Comparison of ENCODE assay signal across 18 cellular contexts in genomic region chr2:74438248-74438647, GRCh38. TPM values are rescaled to one million over a fixed set of nuclear protein-coding genes. Genes with fewer than 3 reads are reported as not detected.
A peak's percentile ranks its signal among the peaks of the same experiment; 100 is the strongest.
DNase-seq lines count a peak whose midpoint lies in the region; ATAC-seq and TF ChIP-seq lines count a peak whose summit lies in the region.
"Had no signal": no experiment of that assay in that cellular context is flagged by ENCODE, and none has a peak within 500 bp of the region (broad histone marks: within the 10 kb centered on the region; RNA-seq: fewer than 3 reads in every experiment).

No MANE protein-coding gene starts in this region.

- peaks cover 21% of the 10 kb centered on the region for H3K9me1 ChIP-seq in IMR-90 (ENCODE audit: insufficient read depth, low read length)

- ATAC-seq in IMR-90 (ENCODE audit: low read depth) (no peak), HG03520 (IDR thresholded peaks at IDR 0.05; ENCODE audit: unreplicated experiment) (no peak), GM18519 (IDR thresholded peaks at IDR 0.05; ENCODE audit: low FRiP score, unreplicated experiment) (no peak)

- peaks cover 23 to 50% of the 10 kb centered on the region in 2 experiments for H3K79me1 ChIP-seq in IMR-90 (ENCODE audit: low read depth in 1 of 2, low read length in 2 of 2)
- H3K79me1 ChIP-seq in trophoblast cell (ENCODE audit: low read length): peaks cover 26% of the 10 kb centered on the region

- H3K18ac ChIP-seq in IMR-90 (ENCODE audit: low read depth, low read length): no peak overlapping the region
- no peak overlapping the region for H3K18ac ChIP-seq in trophoblast cell (ENCODE audit: low read length)

- DNase-seq in IMR-90 (no peak), endothelial cell (ENCODE audit: low spot score) (no peak), trophoblast cell (no peak), NCI-H1092 (lab: John Stamatoyannopoulos, UW) (no peak)
- DNase-seq in activated effector memory CD4-positive, alpha-beta T cell treated with Interleukin-2 at 50 U/mL for 16 hours: no peak
- DNase-seq: activated CD8-positive, alpha-beta memory T cell treated with anti-CD3 and anti-CD28 coated beads, Interleukin-2, amount 50 U/mL, for 4 hours; COR-L47; foreskin melanocyte; KG1; naive B cell; NCI-H1092 treated with DMSO at 0.1 percent for 48 hours; NCI-H2107; NCI-H69; PC-9 had no signal

- H3K9ac ChIP-seq in BLaER1 treated with 17β-estradiol and CSF1 and Interleukin-3, amounts not matched to agents 10 nM and 100 nM: no peak overlapping the region
- H3K9ac ChIP-seq in IMR-90 (ENCODE audit: low read depth, low read length): no peak overlapping the region
- H3K9ac ChIP-seq in trophoblast cell (ENCODE audit: low read length): no peak overlapping the region

- peak overlapping the region; percentile 94 for H3K4me3 Mint-ChIP-seq in endothelial cell (ENCODE audit: unreplicated experiment)

- H2BK12ac ChIP-seq in trophoblast cell (ENCODE audit: low read length): no peak overlapping the region

- H4K8ac ChIP-seq in IMR-90 (ENCODE audit: low read depth in 2 of 2, low read length in 2 of 2): no peak overlapping the region
- no peak overlapping the region for H4K8ac ChIP-seq in trophoblast cell (ENCODE audit: low read depth, low read length)

- no peaks in the 10 kb centered on the region for H4K20me1 ChIP-seq in BLaER1 treated with 17β-estradiol and CSF1 and Interleukin-3, amounts not matched to agents 10 nM and 100 nM
- H4K20me1 ChIP-seq in IMR-90 (ENCODE audit: insufficient read depth, low read length): 0 out of 2 replicates have a peak, but pooled peaks cover 3% of the 10 kb centered on the region

- no peak overlapping the region for H2BK5ac ChIP-seq in IMR-90 (ENCODE audit: low read depth, low read length, poor library complexity, severe bottlenecking)
- H2BK5ac ChIP-seq in trophoblast cell (ENCODE audit: low read depth, low read length, poor library complexity): no peak overlapping the region

- 0 out of 20 replicates have a peak overlapping the region, but pooled peaks of 1 of the 10 experiments have one; percentile 3 for H3K4me3 ChIP-seq in BLaER1 treated with 17β-estradiol and CSF1 and Interleukin-3, amounts not matched to agents 10 nM and 100 nM
- H3K4me3 ChIP-seq in IMR-90 (ENCODE audit: insufficient read depth, low read depth, low read length) (no peak overlapping the region), trophoblast cell (ENCODE audit: low read depth, low read length) (no peak overlapping the region)
- H3K4me3 ChIP-seq: PC-9 had no signal

- dilution Hi-C loops in IMR-90 (cut with HindIII; ENCODE audit: low sequenced_read_pairs, unreplicated experiment): no loop called here

- in situ Hi-C loops in IMR-90 (cut with MboI; ENCODE audit: low sequenced_read_pairs): no loop called here

- POLR2A ChIA-PET in IMR-90 (lab: Charles Lee; ENCODE audit: unreplicated experiment): no interaction called here

- intact Hi-C loops in IMR-90 (cut with micrococcal nuclease): no loop called here

- no peak for TF ChIP-seq RAD21 in IMR-90 (IDR thresholded peaks at IDR 0.05; ENCODE audit: low read length)

- no peak overlapping the region; the same call in 1 of the 2 replicates for H2BK20ac ChIP-seq in IMR-90 (ENCODE audit: low read depth, low read length)

- H3K23ac ChIP-seq in IMR-90 (ENCODE audit: low read depth, low read length) (peak overlapping the region; percentile 35; the same call in 1 of the 2 replicates), trophoblast cell (ENCODE audit: low read length) (no peak overlapping the region)

- no peaks in the 10 kb centered on the region for H3K9me3 Mint-ChIP-seq in endothelial cell (ENCODE audit: unreplicated experiment)
- H3K9me3 Mint-ChIP-seq: naive B cell had no signal

- peak overlapping the region; percentile 89 to 100 (median 99) for H3K4me2 ChIP-seq in BLaER1 treated with 17β-estradiol and CSF1 and Interleukin-3, amounts not matched to agents 10 nM and 100 nM
- H3K4me2 ChIP-seq in IMR-90 (ENCODE audit: low read depth, low read length) (no peak overlapping the region), trophoblast cell (ENCODE audit: low read length) (peak overlapping the region; percentile 14)
- H3K4me2 ChIP-seq: PC-9 had no signal

- peak overlapping the region; percentile 74 for H3K27ac Mint-ChIP-seq in endothelial cell (ENCODE audit: unreplicated experiment)

- H3K4me1 Mint-ChIP-seq in endothelial cell (ENCODE audit: unreplicated experiment): peaks cover 33% of the 10 kb centered on the region

- no peak overlapping the region for H3K56ac ChIP-seq in IMR-90 (ENCODE audit: extremely low read depth, insufficient read depth, low read length)

- H3K36me3 ChIP-seq in BLaER1 treated with 17β-estradiol and CSF1 and Interleukin-3, amounts not matched to agents 10 nM and 100 nM: no peaks in the 10 kb centered on the region
- H3K36me3 ChIP-seq in IMR-90 (ENCODE audit: control insufficient read depth, insufficient read depth, low read length) (no peaks in the 10 kb centered on the region; the same call in 1 of the 2 replicates), trophoblast cell (ENCODE audit: control insufficient read depth in 1 of 2, insufficient read depth in 2 of 2, low read length in 2 of 2) (peaks cover 22 to 27% of the 10 kb centered on the region in 2 experiments)

- peaks cover 23% of the 10 kb centered on the region for H3K27me3 Mint-ChIP-seq in endothelial cell (ENCODE audit: unreplicated experiment)

- H2AK5ac ChIP-seq in IMR-90 (ENCODE audit: low read depth, low read length): 0 out of 2 replicates have a peak overlapping the region, but pooled peaks have one; percentile 9
- no peak overlapping the region for H2AK5ac ChIP-seq in trophoblast cell (ENCODE audit: low read length)

- no peak overlapping the region for H4K91ac ChIP-seq in IMR-90 (ENCODE audit: insufficient read depth, low read depth, low read length)
- H4K91ac ChIP-seq in trophoblast cell (ENCODE audit: low read depth, low read length): no peak overlapping the region

- H3K4ac ChIP-seq in IMR-90 (ENCODE audit: low read depth, low read length) (no peak overlapping the region), trophoblast cell (ENCODE audit: low read depth, low read length) (peak overlapping the region; percentile 57)

- H4K12ac ChIP-seq in trophoblast cell (ENCODE audit: low read depth, low read length): no peak overlapping the region

- no peak overlapping the region for H2BK15ac ChIP-seq in IMR-90 (ENCODE audit: low read depth, low read length)

- H4K5ac ChIP-seq in IMR-90 (ENCODE audit: low read depth, low read length): no peak overlapping the region

- TF ChIP-seq CTCF in IMR-90 (conservative IDR thresholded peaks at IDR 0.05; ENCODE audit: low read depth, low read length): no peak
- no peak for TF ChIP-seq CTCF in endothelial cell (IDR thresholded peaks at IDR 0.05; ENCODE audit: unreplicated experiment)

- CTCF ChIA-PET in IMR-90 (lab: Yijun Ruan, JAX): no interaction called here

- H3K36me3 Mint-ChIP-seq in endothelial cell (ENCODE audit: low read depth, unreplicated experiment): peaks cover 20% of the 10 kb centered on the region
- H3K36me3 Mint-ChIP-seq: naive B cell had no signal

- H2BK120ac ChIP-seq in IMR-90 (ENCODE audit: low read depth, low read length) (no peak overlapping the region), trophoblast cell (ENCODE audit: insufficient read depth, low read length, poor library complexity) (no peak overlapping the region)

- H3K27ac ChIP-seq in BLaER1 treated with 17β-estradiol and CSF1 and Interleukin-3, amounts not matched to agents 10 nM and 100 nM: peak overlapping the region in 4 of 11 experiments; percentile 23 to 59 (median 54); a peak in 4 of 22 replicates
- no peak overlapping the region for H3K27ac ChIP-seq in IMR-90 (ENCODE audit: insufficient read depth, low read length)
- H3K27ac ChIP-seq in trophoblast cell (ENCODE audit: low read depth, low read length): no peak overlapping the region
- H3K27ac ChIP-seq: epithelial cell of prostate, PC-9 had no signal

- H2AFZ ChIP-seq in IMR-90 (replicated peaks; ENCODE audit: low read length, poor library complexity) (no peak overlapping the region), trophoblast cell (ENCODE audit: insufficient read depth, low read length, poor library complexity) (no peak overlapping the region)
- H2AFZ ChIP-seq: PC-9 had no signal

- WGBS in IMR-90 (ENCODE audit: extremely low coverage in 2 of 2, insufficient read length in 1 of 2), 2 experiments: no CpG with 5 or more reads among the region's 1 CpG
- no CpG with 5 or more reads among the region's 1 CpG for WGBS in trophoblast cell (ENCODE audit: extremely low coverage, insufficient coverage, insufficient read length)

- peaks cover 15 to 25% (median 20%) of the 10 kb centered on the region in 11 experiments for H3K27me3 ChIP-seq in BLaER1 treated with 17β-estradiol and CSF1 and Interleukin-3, amounts not matched to agents 10 nM and 100 nM
- H3K27me3 ChIP-seq in IMR-90 (ENCODE audit: control insufficient read depth, insufficient read depth, low read length) (no peaks in the 10 kb centered on the region), trophoblast cell (ENCODE audit: insufficient read depth, low read length) (no peaks in the 10 kb centered on the region)

- H3K4me1 ChIP-seq in BLaER1 treated with 17β-estradiol and CSF1 and Interleukin-3, amounts not matched to agents 10 nM and 100 nM: peaks cover 50 to 62% (median 55%) of the 10 kb centered on the region in 10 experiments
- H3K4me1 ChIP-seq in IMR-90 (ENCODE audit: control insufficient read depth, insufficient read depth, low read length) (peaks cover 23% of the 10 kb centered on the region), trophoblast cell (ENCODE audit: control insufficient read depth in 1 of 2, insufficient read depth in 2 of 2, low read length in 2 of 2) (peaks cover 14 to 17% of the 10 kb centered on the region in 2 experiments)

- peaks cover 40% of the 10 kb centered on the region for H3K79me2 ChIP-seq in trophoblast cell (ENCODE audit: control insufficient read depth, insufficient read depth, low read length, poor library complexity)

- no peak overlapping the region for H2AK9ac ChIP-seq in IMR-90 (replicated peaks; ENCODE audit: low read depth, low read length, poor library complexity)

- 0 out of 2 replicates have a peak overlapping the region, but pooled peaks have one; percentile 28 for H3K14ac ChIP-seq in IMR-90 (replicated peaks; ENCODE audit: low read depth, low read length)
- no peak overlapping the region for H3K14ac ChIP-seq in trophoblast cell (ENCODE audit: low read length)

- no peak for TF ChIP-seq POLR2A in IMR-90 (IDR thresholded peaks at IDR 0.05; ENCODE audit: low read depth, low read length)

- H3K9me3 ChIP-seq in BLaER1 treated with 17β-estradiol and CSF1 and Interleukin-3, amounts not matched to agents 10 nM and 100 nM (replicated peaks in 1 of 11): peaks cover 0 to 13% (median 0%) of the 10 kb centered on the region in 11 experiments; a peak in 7 of 22 replicates
- H3K9me3 ChIP-seq in IMR-90 (ENCODE audit: control insufficient read depth, insufficient read depth, low read length) (no peaks in the 10 kb centered on the region), trophoblast cell (ENCODE audit: insufficient read depth, low read depth, low read length) (no peaks in the 10 kb centered on the region)

- BruUV-seq in IMR-90 (replicated peaks; lab: Mats Ljungman, UMichigan): no TSS peak

RNA-seq across cellular contexts. Expression of gene RTKN, which starts 3.5 kb away (rescaled TPM):
- 9.4 and 11.1 TPM in 2 replicates for total RNA-seq in IMR-90 (2012; rRNA removed)
- 19.7 and 22.3 TPM in 2 replicates for polyA plus RNA-seq in IMR-90 (2012; rRNA removed)
- polyA plus RNA-seq in IMR-90 (2012; cell fraction: cytosol; rRNA removed): 12.9 and 13.5 TPM in 2 replicates
- polyA plus RNA-seq in IMR-90 (2012; cell fraction: nucleus; rRNA removed; ENCODE audit: low replicate concordance): 92.0 and 105 TPM in 2 replicates
- total RNA-seq in endothelial cell (ENCODE audit: unreplicated experiment): 65.4 TPM
- polyA plus RNA-seq in trophoblast cell (2013): 44.2 and 46.2 TPM in 2 replicates

RNA-seq across cellular contexts. Expression of gene INO80B, which starts 16.6 kb away (rescaled TPM):
- total RNA-seq in IMR-90 (2012; rRNA removed): 4.5 and 5.3 TPM in 2 replicates
- polyA plus RNA-seq in IMR-90 (2012; rRNA removed): 9.2 and 10.5 TPM in 2 replicates
- 11.0 and 11.1 TPM in 2 replicates for polyA plus RNA-seq in IMR-90 (2012; cell fraction: cytosol; rRNA removed)
- polyA plus RNA-seq in IMR-90 (2012; cell fraction: nucleus; rRNA removed; ENCODE audit: low replicate concordance): 54.7 and 124 TPM in 2 replicates
- 22.1 TPM for total RNA-seq in endothelial cell (ENCODE audit: unreplicated experiment)
- 22.8 and 23.3 TPM in 2 replicates for polyA plus RNA-seq in trophoblast cell (2013)

RNA-seq across cellular contexts. Expression of gene WDR54, which starts 16.7 kb away (rescaled TPM):
- total RNA-seq in IMR-90 (2012; rRNA removed): 43.6 and 57.2 TPM in 2 replicates
- 47.2 and 47.9 TPM in 2 replicates for polyA plus RNA-seq in IMR-90 (2012; rRNA removed)
- 39.3 and 56.6 TPM in 2 replicates for polyA plus RNA-seq in IMR-90 (2012; cell fraction: cytosol; rRNA removed)
- 28.5 and 62.3 TPM in 2 replicates for polyA plus RNA-seq in IMR-90 (2012; cell fraction: nucleus; rRNA removed; ENCODE audit: low replicate concordance)
- 34.1 TPM for total RNA-seq in endothelial cell (ENCODE audit: unreplicated experiment)
- 4.7 TPM in 2 replicates for polyA plus RNA-seq in trophoblast cell (2013)

RNA-seq across cellular contexts. Expression of gene C2orf81, which starts 16.8 kb away (rescaled TPM):
- total RNA-seq in IMR-90 (2012; rRNA removed): under 0.01 and 0.18 TPM in 2 replicates
- 0.26 and 0.74 TPM in 2 replicates for polyA plus RNA-seq in IMR-90 (2012; rRNA removed)
- polyA plus RNA-seq in IMR-90 (2012; cell fraction: cytosol; rRNA removed): 0.55 and 0.91 TPM in 2 replicates
- polyA plus RNA-seq in IMR-90 (2012; cell fraction: nucleus; rRNA removed; ENCODE audit: low replicate concordance): 0.39 and 0.88 TPM in 2 replicates
- total RNA-seq in endothelial cell (ENCODE audit: unreplicated experiment): 5.0 TPM
- 0.29 and 0.31 TPM in 2 replicates for polyA plus RNA-seq in trophoblast cell (2013)

RNA-seq across cellular contexts. Expression of gene WBP1, which starts 20.0 kb away (rescaled TPM):
- total RNA-seq in IMR-90 (2012; rRNA removed): 22.2 and 22.9 TPM in 2 replicates
- polyA plus RNA-seq in IMR-90 (2012; rRNA removed): 78.5 and 89.3 TPM in 2 replicates
- polyA plus RNA-seq in IMR-90 (2012; cell fraction: cytosol; rRNA removed): 114 and 155 TPM in 2 replicates
- polyA plus RNA-seq in IMR-90 (2012; cell fraction: nucleus; rRNA removed; ENCODE audit: low replicate concordance): 453 and 544 TPM in 2 replicates
- 76.8 TPM for total RNA-seq in endothelial cell (ENCODE audit: unreplicated experiment)
- 80.5 and 81.5 TPM in 2 replicates for polyA plus RNA-seq in trophoblast cell (2013)
